18 cellular contexts compared by ENCODE assay signal in the genomic region with DNA sequence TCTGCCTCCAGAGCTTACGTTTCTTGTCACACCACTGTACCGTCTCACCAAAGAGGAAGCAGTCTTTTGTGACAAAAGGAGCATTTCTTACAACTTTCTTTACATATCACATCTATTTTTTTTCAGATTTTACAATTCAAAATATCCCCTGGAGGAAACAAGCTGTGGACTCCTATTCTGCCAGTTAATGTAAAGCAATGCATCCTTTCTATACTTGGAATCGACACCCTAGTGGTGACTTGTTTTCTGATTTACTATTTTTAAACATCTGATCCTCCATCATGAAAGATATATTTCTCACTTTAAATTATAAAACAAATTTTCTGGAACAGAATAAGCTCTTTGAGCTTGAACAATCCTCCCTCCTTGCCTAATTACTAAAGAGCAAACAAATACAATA. TPM values are rescaled to one million over a fixed set of nuclear protein-coding genes. Genes with fewer than 3 reads are reported as not detected.
DNase-seq lines count a peak whose midpoint lies in the region; ATAC-seq and TF ChIP-seq lines count a peak whose summit lies in the region.
"Had no signal": no experiment of that assay in that cellular context is flagged by ENCODE, and none has a peak within 500 bp of the region (broad histone marks: within the 10 kb centered on the region; RNA-seq: fewer than 3 reads in every experiment).

No MANE protein-coding gene starts in this region.

- no peak for TF ChIP-seq EP300 in stomach (IDR thresholded peaks at IDR 0.05)

- no peaks in the 10 kb centered on the region for H3K79me1 ChIP-seq in H9 (ENCODE audit: insufficient read depth, low read depth, low read length, poor library complexity, severe bottlenecking)

- DNase-seq in H9 (no peak), OCI-LY7 (ENCODE audit: low spot score) (peak; percentile 49), DMS 273 (lab: John Stamatoyannopoulos, UW; ENCODE audit: unreplicated experiment) (no peak), stomach (no peak)
- no peak for DNase-seq in activated T-helper 1 cell treated with anti-CD3 and anti-CD28 coated beads, Interleukin-12 subunit alpha, Interleukin-12 subunit beta, Interleukin-2, Interleukin-4 antibody, amounts not matched to agents 30 ng/mL and 10 ng/mL and 1 ng/mL, durations not matched to agents 14 hours and 24 hours and 36 hours (ENCODE audit: low spot score)
- DNase-seq: CD4-positive, CD25-positive, alpha-beta regulatory T cell; DMS 273 treated with DMSO at 0.1 percent for 48 hours; GDM1; KG1 had no signal

- no peak overlapping the region for H2BK12ac ChIP-seq in H9 (ENCODE audit: insufficient read length, low read depth, low read length)

- no peak overlapping the region for H3K14ac ChIP-seq in H9 (ENCODE audit: insufficient read depth, low read length)

- H2AK5ac ChIP-seq in H9 (ENCODE audit: insufficient read length, low read length), result no peak overlapping the region

- no peak for TF ChIP-seq POLR2A in stomach (IDR thresholded peaks at IDR 0.05)

- H3K27ac ChIP-seq in BLaER1, result no peak overlapping the region
- H3K27ac ChIP-seq in H9 (ENCODE audit: insufficient read length, low read depth, low read length), result no peak overlapping the region
- H3K27ac ChIP-seq in OCI-LY7 (ENCODE audit: low read depth, low read length, poor library complexity, severe bottlenecking), result peak overlapping the region; percentile 75
- H3K27ac ChIP-seq in stomach, result no peak overlapping the region
- H3K27ac ChIP-seq: 22Rv1 had no signal

- H3K27me3 ChIP-seq in BLaER1 (no peaks in the 10 kb centered on the region), H9 (ENCODE audit: insufficient read depth, low read length) (no peaks in the 10 kb centered on the region), iPS-15b (ENCODE audit: control insufficient read depth, insufficient read depth, low read length) (no peaks in the 10 kb centered on the region), stomach (no peaks in the 10 kb centered on the region)

- no peaks in the 10 kb centered on the region for H3K9me3 Mint-ChIP-seq in H9
- no peaks in the 10 kb centered on the region for H3K9me3 Mint-ChIP-seq in activated T-helper 1 cell treated with anti-CD3 and anti-CD28 coated beads, Interleukin-12 subunit alpha, Interleukin-12 subunit beta, Interleukin-2, Interleukin-4 antibody, amounts not matched to agents 30 ng/mL and 10 ng/mL and 1 ng/mL, durations not matched to agents 14 hours and 24 hours and 36 hours
- H3K9me3 Mint-ChIP-seq: CD4-positive, CD25-positive, alpha-beta regulatory T cell; IgD-negative memory B cell had no signal

- H2BK20ac ChIP-seq in H9 (ENCODE audit: low read depth, low read length, poor library complexity, severe bottlenecking), result no peak overlapping the region

- H3K79me2 ChIP-seq in H9 (ENCODE audit: insufficient read depth, low read length), result no peaks in the 10 kb centered on the region
- no peaks in the 10 kb centered on the region for H3K79me2 ChIP-seq in OCI-LY7 (ENCODE audit: insufficient read depth, low read depth, low read length)

- H2BK120ac ChIP-seq in H9 (ENCODE audit: low read depth, low read length, poor library complexity, severe bottlenecking), result no peak overlapping the region

- no peak overlapping the region for H3K18ac ChIP-seq in H9 (ENCODE audit: insufficient read length, low read depth, low read length)

- BruUV-seq in OCI-LY7 (replicated peaks; lab: Mats Ljungman, UMichigan), result no TSS peak

- no peaks in the 10 kb centered on the region for H3K9me2 ChIP-seq in OCI-LY7 (ENCODE audit: insufficient read depth, low read length)

- no peaks in the 10 kb centered on the region for H3K36me3 ChIP-seq in BLaER1
- no peaks in the 10 kb centered on the region for H3K36me3 ChIP-seq in OCI-LY7 (ENCODE audit: insufficient read depth, low read length)
- no peaks in the 10 kb centered on the region for H3K36me3 ChIP-seq in iPS-15b (ENCODE audit: control insufficient read depth, insufficient read depth, low read length)
- no peaks in the 10 kb centered on the region for H3K36me3 ChIP-seq in stomach

- peaks cover 49% of the 10 kb centered on the region for H3K4me1 ChIP-seq in BLaER1
- no peaks in the 10 kb centered on the region for H3K4me1 ChIP-seq in H9 (ENCODE audit: insufficient read depth, low read length)
- H3K4me1 ChIP-seq in OCI-LY7 (ENCODE audit: insufficient read depth, low read length, poor library complexity, severe bottlenecking), result peaks cover 37% of the 10 kb centered on the region
- H3K4me1 ChIP-seq in iPS-15b (ENCODE audit: control insufficient read depth, insufficient read depth, low read length), result no peaks in the 10 kb centered on the region
- no peaks in the 10 kb centered on the region for H3K4me1 ChIP-seq in stomach

- POLR2A ChIA-PET in OCI-LY7 (lab: Charles Lee), result interaction anchor here (0.6 to 7.0 kb wide), 17 partner anchors 9 to 306 kb away, joined by 3 to 67 read pairs (median 4); a partner anchor contains a TSS

- H2BK15ac ChIP-seq in H9 (ENCODE audit: low read depth, low read length), result no peak overlapping the region

- no peak overlapping the region for H3K23ac ChIP-seq in H9 (ENCODE audit: insufficient read length, low read depth, low read length)

- H3K9ac ChIP-seq in BLaER1 (no peak overlapping the region), H9 (ENCODE audit: extremely low read depth, insufficient read length, low read length) (no peak overlapping the region), iPS-15b (ENCODE audit: low read depth, low read length) (peak overlapping the region; percentile 3)

- H3K4me1 Mint-ChIP-seq in H9, result no peaks in the 10 kb centered on the region; a peak in 1 of 4 replicates
- no peaks in the 10 kb centered on the region for H3K4me1 Mint-ChIP-seq in activated T-helper 1 cell treated with anti-CD3 and anti-CD28 coated beads, Interleukin-12 subunit alpha, Interleukin-12 subunit beta, Interleukin-2, Interleukin-4 antibody, amounts not matched to agents 30 ng/mL and 10 ng/mL and 1 ng/mL, durations not matched to agents 14 hours and 24 hours and 36 hours (ENCODE audit: low read depth)

- no peaks in the 10 kb centered on the region for H4K20me1 ChIP-seq in BLaER1
- no peaks in the 10 kb centered on the region for H4K20me1 ChIP-seq in H9 (ENCODE audit: control insufficient read depth, insufficient read depth, insufficient read length)
- no peaks in the 10 kb centered on the region for H4K20me1 ChIP-seq in OCI-LY7 (ENCODE audit: insufficient read depth, low read length)

- H3K9me3 ChIP-seq in BLaER1 (no peaks in the 10 kb centered on the region), H9 (ENCODE audit: control insufficient read depth, low read depth, low read length) (no peaks in the 10 kb centered on the region), OCI-LY7 (ENCODE audit: low read length) (no peaks in the 10 kb centered on the region), iPS-15b (ENCODE audit: control insufficient read depth, insufficient read depth, low read length) (no peaks in the 10 kb centered on the region), stomach (no peaks in the 10 kb centered on the region)

- H3K4me2 ChIP-seq in BLaER1, result peak overlapping the region; percentile 54
- H3K4me2 ChIP-seq in H9 (ENCODE audit: insufficient read depth, insufficient read length, low read length), result no peak overlapping the region
- H3K4me2 ChIP-seq in OCI-LY7 (ENCODE audit: low read length), result peak overlapping the region; percentile 60

- no peaks in the 10 kb centered on the region for H3K27me3 Mint-ChIP-seq in H9 (ENCODE audit: low read depth)
- peaks cover 2% of the 10 kb centered on the region for H3K27me3 Mint-ChIP-seq in activated T-helper 1 cell treated with anti-CD3 and anti-CD28 coated beads, Interleukin-12 subunit alpha, Interleukin-12 subunit beta, Interleukin-2, Interleukin-4 antibody, amounts not matched to agents 30 ng/mL and 10 ng/mL and 1 ng/mL, durations not matched to agents 14 hours and 24 hours and 36 hours (ENCODE audit: insufficient read depth)

- H4K5ac ChIP-seq in H9 (ENCODE audit: insufficient read length, low read depth, low read length), result no peak overlapping the region

- H2AFZ ChIP-seq in H9 (ENCODE audit: low read length), result no peak overlapping the region
- peak overlapping the region; percentile 98 for H2AFZ ChIP-seq in OCI-LY7 (ENCODE audit: low read length)

- H3K36me3 Mint-ChIP-seq in H9 (ENCODE audit: insufficient read depth in 1 of 3, low read depth in 3 of 3), result no peaks in the 10 kb centered on the region
- no peaks in the 10 kb centered on the region for H3K36me3 Mint-ChIP-seq in activated T-helper 1 cell treated with anti-CD3 and anti-CD28 coated beads, Interleukin-12 subunit alpha, Interleukin-12 subunit beta, Interleukin-2, Interleukin-4 antibody, amounts not matched to agents 30 ng/mL and 10 ng/mL and 1 ng/mL, durations not matched to agents 14 hours and 24 hours and 36 hours (ENCODE audit: low read depth)
- H3K36me3 Mint-ChIP-seq: CD4-positive, CD25-positive, alpha-beta regulatory T cell; IgD-negative memory B cell had no signal

- H3K4me3 ChIP-seq in BLaER1 (no peak overlapping the region), OCI-LY7 (ENCODE audit: low read depth, low read length, poor library complexity, severe bottlenecking) (peak overlapping the region; percentile 28), iPS-15b (ENCODE audit: low read depth, low read length) (no peak overlapping the region), stomach (no peak overlapping the region)

- no peak overlapping the region for H4K91ac ChIP-seq in H9 (ENCODE audit: insufficient read length, low read depth, low read length)

- ATAC-seq in GM21576 (IDR thresholded peaks at IDR 0.05; ENCODE audit: unreplicated experiment), result no peak

- H3K4ac ChIP-seq in H9 (ENCODE audit: low read depth, low read length), result no peak overlapping the region

- no peaks in the 10 kb centered on the region for H3K23me2 ChIP-seq in H9 (ENCODE audit: insufficient read length, low read depth, low read length, poor library complexity, severe bottlenecking)

- H4K8ac ChIP-seq in H9 (replicated peaks; ENCODE audit: insufficient read length, low read depth, low read length), result no peak overlapping the region

- no CpG with 5 or more reads among the region's 3 CpGs for WGBS in H9 (ENCODE audit: extremely low coverage, insufficient read length, low lambda C conversion rate)
- 74 to 86% (median 81%) methylated on average over 3 of the region's 3 CpGs for WGBS in stomach, 5 donors

- H3K27ac Mint-ChIP-seq in H9, result no peak overlapping the region
- H3K27ac Mint-ChIP-seq in activated T-helper 1 cell treated with anti-CD3 and anti-CD28 coated beads, Interleukin-12 subunit alpha, Interleukin-12 subunit beta, Interleukin-2, Interleukin-4 antibody, amounts not matched to agents 30 ng/mL and 10 ng/mL and 1 ng/mL, durations not matched to agents 14 hours and 24 hours and 36 hours, result no peak overlapping the region
- H3K27ac Mint-ChIP-seq: CD4-positive, CD25-positive, alpha-beta regulatory T cell; IgD-negative memory B cell had no signal

- TF ChIP-seq CTCF in H9 (conservative IDR thresholded peaks at IDR 0.05), result peak; percentile 18; the same call in 1 of the 3 replicates
- peak; percentile 70 for TF ChIP-seq CTCF in OCI-LY7 (conservative IDR thresholded peaks at IDR 0.05; ENCODE audit: low read length)
- no peak for TF ChIP-seq CTCF in stomach (IDR thresholded peaks at IDR 0.05)

- CTCF ChIA-PET in OCI-LY7 (lab: Charles Lee; ENCODE audit: unreplicated experiment), result interaction anchor here (0.6 to 1.4 kb wide), 5 partner anchors 13 to 524 kb away, joined by 3 to 12 read pairs (median 4); a partner anchor contains a TSS

- no peak overlapping the region for H3K56ac ChIP-seq in H9 (ENCODE audit: insufficient read length, low read depth, low read length)

- no peak overlapping the region for H3T11ph ChIP-seq in H9 (ENCODE audit: low read length)

- no peak overlapping the region for H3K4me3 Mint-ChIP-seq in H9
- no peak overlapping the region for H3K4me3 Mint-ChIP-seq in activated T-helper 1 cell treated with anti-CD3 and anti-CD28 coated beads, Interleukin-12 subunit alpha, Interleukin-12 subunit beta, Interleukin-2, Interleukin-4 antibody, amounts not matched to agents 30 ng/mL and 10 ng/mL and 1 ng/mL, durations not matched to agents 14 hours and 24 hours and 36 hours
- H3K4me3 Mint-ChIP-seq: CD4-positive, CD25-positive, alpha-beta regulatory T cell had no signal

- intact Hi-C loops in OCI-LY7 (cut with micrococcal nuclease; ENCODE audit: unreplicated experiment) (loop anchor here (2.0 kb wide), 1 partner anchor 33 kb away; no protein-coding TSS in a partner anchor), stomach (cut with DNase I; ENCODE audit: low total_unique reads) (no loop called here)
- intact Hi-C loops in activated T-helper 1 cell treated with anti-CD3 and anti-CD28 coated beads, Interleukin-12 subunit alpha, Interleukin-12 subunit beta, Interleukin-2, Interleukin-4 antibody, amounts not matched to agents 30 ng/mL and 10 ng/mL and 1 ng/mL, durations not matched to agents 14 hours and 24 hours and 36 hours (cut with micrococcal nuclease), result no loop called here

- no peak overlapping the region for H2BK5ac ChIP-seq in H9 (ENCODE audit: insufficient read length, low read length)

RNA-seq across cellular contexts. Expression of a gene that starts 34.8 kb away (rescaled TPM):
- total RNA-seq in H9 (2021), result 0.22 TPM in 1 of 2 replicates, not detected in the other
- total RNA-seq in OCI-LY7 (2014; rRNA removed; shearing (Covaris generic)), result 30.0 and 32.4 TPM in 2 replicates
- 38.5 and 55.9 TPM in 2 replicates for total RNA-seq in OCI-LY7 (2022)
- total RNA-seq in stomach, result under 1 TPM in 1 of 5 donors, not detected in 4; 0.37 TPM
- polyA plus RNA-seq in stomach, result under 1 TPM in 1 of 3 donors, not detected in 2; 0.18 TPM
- not detected in 2 replicates for total RNA-seq in activated T-helper 1 cell treated with anti-CD3 and anti-CD28 coated beads, Interleukin-12 subunit alpha, Interleukin-12 subunit beta, Interleukin-2, Interleukin-4 antibody, amounts not matched to agents 30 ng/mL and 10 ng/mL and 1 ng/mL, durations not matched to agents 14 hours and 24 hours and 36 hours
- total RNA-seq: A673; CD4-positive, CD25-positive, alpha-beta regulatory T cell; H4; HT-29 had no signal
- polyA plus RNA-seq: BJ; CD4-positive, CD25-positive, alpha-beta regulatory T cell had no signal

RNA-seq across cellular contexts. Expression of a gene that starts 37.2 kb away (rescaled TPM):
- total RNA-seq in H9 (2021) (0.18 TPM in 1 of 2 replicates, not detected in the other), OCI-LY7 (2022) (not detected in 2 replicates), stomach (1 to 10 TPM in 2 of 5 donors, not detected in 3; 1.2 to 5.1 TPM)
- not detected in 2 replicates for total RNA-seq in OCI-LY7 (2014; rRNA removed; shearing (Covaris generic))
- 1 to 10 TPM; 1.3 to 2.9 (median 1.7) TPM for polyA plus RNA-seq in stomach
- not detected in 2 replicates for total RNA-seq in activated T-helper 1 cell treated with anti-CD3 and anti-CD28 coated beads, Interleukin-12 subunit alpha, Interleukin-12 subunit beta, Interleukin-2, Interleukin-4 antibody, amounts not matched to agents 30 ng/mL and 10 ng/mL and 1 ng/mL, durations not matched to agents 14 hours and 24 hours and 36 hours
- total RNA-seq: A673; CD4-positive, CD25-positive, alpha-beta regulatory T cell; H4; HT-29 had no signal
- polyA plus RNA-seq: BJ, IgD-negative memory B cell had no signal

Comparison
In these comparisons a context has a peak if more than half of its experiments do, and no peak if none do; other contexts are left out.
1. CTCF ChIP-seq: peak in H9 (single experiment) and OCI-LY7 (single experiment); none in stomach (0 of 7).
2. RNA of a gene that starts 34.8 kb away (total RNA-seq): 30.0 to 55.9 TPM in OCI-LY7; not detected in activated T-helper 1 cell treated with anti-CD3 and anti-CD28 coated beads, Interleukin-12 subunit alpha, Interleukin-12 subunit beta, Interleukin-2, Interleukin-4 antibody, amounts not matched to agents 30 ng/mL and 10 ng/mL and 1 ng/mL, durations not matched to agents 14 hours and 24 hours and 36 hours, 0.22 TPM in H9 and 0.37 TPM in stomach; every median in the first group is over 10 times any median in the second.